8 cellular contexts compared by ENCODE assay signal in genomic region chr6:85642774-85643529, GRCh38. TPM values are rescaled to one million over a fixed set of nuclear protein-coding genes. Genes with fewer than 3 reads are reported as not detected.
DNase-seq lines count a peak whose midpoint lies in the region; ATAC-seq and TF ChIP-seq lines count a peak whose summit lies in the region.

SYNCRIP (minus strand) TSS chr6:85642886; CDS start chr6:85641439, 1,447 bp downstream.

- peaks cover 39% of the 10 kb centered on the region for H3K4me1 Mint-ChIP-seq in activated T-cell treated with anti-CD3 and anti-CD28 coated beads, Interleukin-2, amount 50 U/mL, for 4 hours (ENCODE audit: low read depth)

- intact Hi-C loops in Panc1 (cut with micrococcal nuclease; ENCODE audit: unreplicated experiment) = no loop called here

- no peaks in the 10 kb centered on the region for H3K27me3 Mint-ChIP-seq in activated T-cell treated with anti-CD3 and anti-CD28 coated beads, Interleukin-2, amount 50 U/mL, for 4 hours (ENCODE audit: low read depth)

- H3K9me3 Mint-ChIP-seq in activated T-cell treated with anti-CD3 and anti-CD28 coated beads, Interleukin-2, amount 50 U/mL, for 4 hours = no peaks in the 10 kb centered on the region

- H3K9ac ChIP-seq in KMS-11 (peak within 1 kb of the TSS; percentile 99), muscle layer of colon (ENCODE audit: low read length) (peak within 1 kb of the TSS; percentile 91)

- CTCF ChIA-PET in Panc1 (lab: Charles Lee) = no interaction called here

- H3K4me1 ChIP-seq in KMS-11 (ENCODE audit: low read depth, poor library complexity, severe bottlenecking) (peaks cover 38% of the 10 kb centered on the region), Panc1 (ENCODE audit: control insufficient read depth, insufficient read depth, low read length) (peaks cover 21% of the 10 kb centered on the region; the same call in 1 of the 2 replicates), esophagus (ENCODE audit: control insufficient read depth in 2 of 2, insufficient read depth in 2 of 2, low read length in 1 of 2) (no peaks in the 10 kb centered on the region), muscle layer of colon (ENCODE audit: insufficient read depth, low read length) (peaks cover 28% of the 10 kb centered on the region)

- peak within 1 kb of the TSS; percentile 96; the same call in 1 of the 2 replicates for H3K4me2 ChIP-seq in KMS-11

- H3K9me3 ChIP-seq in Panc1 (ENCODE audit: control insufficient read depth, insufficient read depth, low read depth, low read length) (no peaks in the 10 kb centered on the region), esophagus (ENCODE audit: control insufficient read depth in 2 of 2, insufficient read depth in 1 of 2, low read depth in 1 of 2, low read length in 1 of 2) (no peaks in the 10 kb centered on the region), muscle layer of colon (ENCODE audit: low read length) (no peaks in the 10 kb centered on the region)

- peaks cover 29% of the 10 kb centered on the region for H4K20me1 ChIP-seq in KMS-11 (ENCODE audit: insufficient read depth)

- peak; percentile 68 for ATAC-seq in GM21786 (IDR thresholded peaks at IDR 0.05; ENCODE audit: unreplicated experiment)
- ATAC-seq in Panc1 = peak; percentile 91
- peak; percentile 82 to 84 for ATAC-seq in activated T-cell treated with anti-CD3 and anti-CD28 coated beads, Interleukin-2, amount 50 U/mL, for 4 hours

- H3K4me3 ChIP-seq in KMS-11 (IDR thresholded peaks at IDR 0.05; ENCODE audit: insufficient read depth, low read depth, low read length) = no peak within 1 kb of the TSS
- peak within 1 kb of the TSS; percentile 79 to 91 for H3K4me3 ChIP-seq in Panc1 (ENCODE audit: low read depth in 2 of 2, low read length in 2 of 2)
- H3K4me3 ChIP-seq in esophagus (ENCODE audit: low read depth in 1 of 2, low read length in 2 of 2) = peak within 1 kb of the TSS; percentile 69 to 98
- H3K4me3 ChIP-seq in muscle layer of colon (ENCODE audit: low read depth in 1 of 2, low read length in 2 of 2) = peak within 1 kb of the TSS; percentile 81 to 94

- H3K4me3 Mint-ChIP-seq in activated T-cell treated with anti-CD3 and anti-CD28 coated beads, Interleukin-2, amount 50 U/mL, for 4 hours = peak within 1 kb of the TSS; percentile 93

- peak within 1 kb of the TSS; percentile 98 for H3K27ac ChIP-seq in KMS-11
- peak within 1 kb of the TSS; percentile 99 for H3K27ac ChIP-seq in Panc1 (ENCODE audit: low read length)
- H3K27ac ChIP-seq in esophagus (ENCODE audit: low read depth in 2 of 2, low read length in 1 of 2) = peak within 1 kb of the TSS; percentile 100
- peak within 1 kb of the TSS; percentile 99 for H3K27ac ChIP-seq in muscle layer of colon (ENCODE audit: low read depth, low read length)

- no peak for TF ChIP-seq CTCF in KMS-11 (conservative IDR thresholded peaks at IDR 0.05; ENCODE audit: low read depth, low read length)
- no peak for TF ChIP-seq CTCF in Panc1 (IDR thresholded peaks at IDR 0.05)

- peak within 1 kb of the TSS; percentile 47; the same call in 1 of the 2 replicates for H2AFZ ChIP-seq in KMS-11 (ENCODE audit: low read depth)

- no TSS peak for BruUV-seq in Panc1 (replicated peaks; lab: Mats Ljungman, UMichigan)

- peaks cover 52% of the 10 kb centered on the region for H3K79me2 ChIP-seq in KMS-11 (ENCODE audit: insufficient read depth, low read depth)

- peaks cover 38% of the 10 kb centered on the region for H3K36me3 Mint-ChIP-seq in activated T-cell treated with anti-CD3 and anti-CD28 coated beads, Interleukin-2, amount 50 U/mL, for 4 hours (ENCODE audit: insufficient read depth)

- DNase-seq in DMS79 treated with DMSO at 0.1 percent for 48 hours (lab: John Stamatoyannopoulos, UW) (peak; percentile 94), Panc1 (ENCODE audit: low read depth, low spot score) (peak; percentile 81)
- peak; percentile 99 for DNase-seq in activated T-cell treated with anti-CD3 and anti-CD28 coated beads, Interleukin-2, amount 50 U/mL, for 4 hours
- DNase-seq in stimulated activated CD8-positive, alpha-beta memory T cell treated with anti-CD3 and anti-CD28 coated beads, Interleukin-7, amount 100 ng/mL, for 1 hour (ENCODE audit: low read depth in 2 of 2) = peak; percentile 93 to 96

- POLR2A ChIA-PET in Panc1 (lab: Charles Lee) = interaction anchor here (0.5 to 4.0 kb wide), 4 partner anchors 15 to 49 kb away, joined by 4 to 47 read pairs (median 6); partner anchors contain the start of gene SNX14

- in situ Hi-C loops in Panc1 (cut with HindIII; ENCODE audit: low pct_unique_long_range_greater_than_20kb, low sequenced_read_pairs) = no loop called here

- peaks cover 8% of the 10 kb centered on the region; the same call in 1 of the 2 replicates for H3K36me3 ChIP-seq in KMS-11 (ENCODE audit: insufficient read depth)
- peaks cover 29% of the 10 kb centered on the region for H3K36me3 ChIP-seq in Panc1 (ENCODE audit: control insufficient read depth, insufficient read depth, low read length)
- peaks cover 3% of the 10 kb centered on the region in 2 donors for H3K36me3 ChIP-seq in esophagus (ENCODE audit: control insufficient read depth in 2 of 2, insufficient read depth in 2 of 2, low read length in 1 of 2)
- peaks cover 21% of the 10 kb centered on the region for H3K36me3 ChIP-seq in muscle layer of colon (ENCODE audit: insufficient read depth, low read length)

- whole genome bisulfite sequencing in esophagus, 2 donors = 1% methylated on average over 76 of the region's 76 CpGs

- no peaks in the 10 kb centered on the region for H3K27me3 ChIP-seq in KMS-11 (ENCODE audit: insufficient read depth, low read depth)
- no peaks in the 10 kb centered on the region for H3K27me3 ChIP-seq in Panc1 (ENCODE audit: control insufficient read depth, insufficient read depth, low read length)
- H3K27me3 ChIP-seq in esophagus (ENCODE audit: control insufficient read depth in 1 of 2, insufficient read depth in 2 of 2, low read length in 2 of 2) = no peaks in the 10 kb centered on the region
- H3K27me3 ChIP-seq in muscle layer of colon (ENCODE audit: control insufficient read depth in 1 of 2, insufficient read depth in 2 of 2, low read length in 2 of 2) = no peaks in the 10 kb centered on the region

RNA-seq across cellular contexts. Expression of gene SYNCRIP, which starts in this region (rescaled TPM):
- total RNA-seq in Panc1 (2021; ENCODE audit: unreplicated experiment) = 141 TPM
- polyA plus RNA-seq in Panc1 (2012; ENCODE audit: insufficient read length) = 86.3 TPM
- 100 to 1,000 TPM; 248 to 285 (median 283) TPM for total RNA-seq in activated T-cell treated with anti-CD3 and anti-CD28 coated beads, Interleukin-2, amount 50 U/mL, for 4 hours
- 10 to 100 TPM; 34.2 to 56.3 TPM for polyA plus RNA-seq in esophagus
